In genomic region chr3:111590096-111590491, GRCh38 we compare ENCODE assay signal across 1 cellular context.
TF ChIP-seq lines count a peak whose summit lies in the region.

No MANE protein-coding gene starts in this region.

TF ChIP-seq in HCT116, 20 proteins besides CTCF, POLR2A, EP300 and RAD21:
- TF ChIP-seq EZH2phosphoT487 (IDR thresholded peaks at IDR 0.05; ENCODE audit: borderline replicate concordance): no peak
- no peak for TF ChIP-seq CEBPB (IDR thresholded peaks at IDR 0.05; ENCODE audit: low read depth)
- TF ChIP-seq ZFX (IDR thresholded peaks at IDR 0.05): no peak
- no peak for TF ChIP-seq EGR1 (IDR thresholded peaks at IDR 0.05; ENCODE audit: low read depth)
- no peak for TF ChIP-seq EZH2 (IDR thresholded peaks at IDR 0.05)
- TF ChIP-seq JUND (IDR thresholded peaks at IDR 0.05): no peak
- no peak for TF ChIP-seq ELF1 (IDR thresholded peaks at IDR 0.05; ENCODE audit: borderline replicate concordance, low read depth)
- TF ChIP-seq CBX3 (IDR thresholded peaks at IDR 0.05; ENCODE audit: low read depth): no peak
